10 cellular contexts compared by ENCODE assay signal in genomic region chr5:10596310-10596703, GRCh38. TPM values are rescaled to one million over a fixed set of nuclear protein-coding genes. Genes with fewer than 3 reads are reported as not detected.
DNase-seq lines count a peak whose midpoint lies in the region; ATAC-seq, FAIRE-seq and TF ChIP-seq lines count a peak whose summit lies in the region.
"Had no signal": no experiment of that assay in that cellular context is flagged by ENCODE, and none has a peak within 500 bp of the region (broad histone marks: within the 10 kb centered on the region; RNA-seq: fewer than 3 reads in every experiment).

No MANE protein-coding gene starts in this region.

- H3K36me3 Mint-ChIP-seq in astrocyte (ENCODE audit: low read depth, unreplicated experiment), result no peaks in the 10 kb centered on the region
- peaks cover 0 to 1% (median 0%) of the 10 kb centered on the region in 3 experiments; a peak in 2 of 7 replicates for H3K36me3 Mint-ChIP-seq in H9 (ENCODE audit: insufficient read depth in 1 of 3, low read depth in 3 of 3)

- H4K91ac ChIP-seq in H9 (ENCODE audit: insufficient read length, low read depth, low read length), result no peak overlapping the region

- H2BK20ac ChIP-seq in H9 (ENCODE audit: low read depth, low read length, poor library complexity, severe bottlenecking), result no peak overlapping the region

- ATAC-seq in Right ventricle myocardium superior (ENCODE audit: poor library complexity), result no peak
- no peak for ATAC-seq in lower lobe of right lung

- H3K9ac ChIP-seq in astrocyte (ENCODE audit: low read length) (peak overlapping the region; percentile 60), H9 (ENCODE audit: extremely low read depth, insufficient read length, low read length) (no peak overlapping the region)

- no peaks in the 10 kb centered on the region for H3K79me1 ChIP-seq in H9 (ENCODE audit: insufficient read depth, low read depth, low read length, poor library complexity, severe bottlenecking)

- H3K56ac ChIP-seq in H9 (ENCODE audit: insufficient read length, low read depth, low read length), result no peak overlapping the region

- no peaks in the 10 kb centered on the region for H3K27me3 ChIP-seq in right atrium auricular region
- no peaks in the 10 kb centered on the region for H3K27me3 ChIP-seq in astrocyte (ENCODE audit: insufficient read depth, low read length)
- no peaks in the 10 kb centered on the region for H3K27me3 ChIP-seq in lower lobe of right lung (ENCODE audit: low read depth)
- no peaks in the 10 kb centered on the region for H3K27me3 ChIP-seq in vagina
- H3K27me3 ChIP-seq in H9 (ENCODE audit: insufficient read depth, low read length), result no peaks in the 10 kb centered on the region

- DNase-seq in right atrium auricular region (ENCODE audit: low spot score) (peak; percentile 32), Right ventricle myocardium superior (no peak), astrocyte (ENCODE audit: low read depth) (no peak), lower lobe of right lung (no peak), vagina (ENCODE audit: extremely low spot score in 2 of 2) (no peak), iPS-NIHi7 (ENCODE audit: extremely low spot score) (no peak), HEK293T (ENCODE audit: extremely low spot score) (no peak), H9 (no peak)
- DNase-seq: amygdala, C1 segment of cervical spinal cord had no signal

- H3K27me3 Mint-ChIP-seq in astrocyte (ENCODE audit: low read depth, unreplicated experiment), result no peaks in the 10 kb centered on the region
- H3K27me3 Mint-ChIP-seq in H9 (ENCODE audit: low read depth), result no peaks in the 10 kb centered on the region

- H3K27ac ChIP-seq in right atrium auricular region (peak overlapping the region; percentile 71 to 79), astrocyte (ENCODE audit: low read depth, low read length) (peak overlapping the region; percentile 66), lower lobe of right lung (peak overlapping the region; percentile 70), vagina (peak overlapping the region; percentile 77), H9 (ENCODE audit: insufficient read length, low read depth, low read length) (no peak overlapping the region)

- H4K20me1 ChIP-seq in astrocyte (ENCODE audit: insufficient read depth, low read length) (no peaks in the 10 kb centered on the region), H9 (ENCODE audit: control insufficient read depth, insufficient read depth, insufficient read length) (no peaks in the 10 kb centered on the region)

- POLR2A ChIA-PET in HEK293T (lab: Yijun Ruan, JAX), result no interaction called here

- TF ChIP-seq CTCF in right atrium auricular region (IDR thresholded peaks at IDR 0.05) (no peak), astrocyte (IDR thresholded peaks at IDR 0.05; ENCODE audit: insufficient read depth, low read depth, low read length) (no peak), lower lobe of right lung (IDR thresholded peaks at IDR 0.05) (no peak), vagina (IDR thresholded peaks at IDR 0.05) (no peak), H9 (conservative IDR thresholded peaks at IDR 0.05) (no peak)

- CTCF ChIA-PET in HEK293T (lab: Yijun Ruan, JAX), result no interaction called here

- WGBS in H9 (ENCODE audit: extremely low coverage, insufficient read length, low lambda C conversion rate), result no CpG with 5 or more reads among the region's 3 CpGs

- H3K18ac ChIP-seq in H9 (ENCODE audit: insufficient read length, low read depth, low read length), result no peak overlapping the region

- H3K36me3 ChIP-seq in right atrium auricular region (no peaks in the 10 kb centered on the region), astrocyte (ENCODE audit: insufficient read depth, low read length) (no peaks in the 10 kb centered on the region), lower lobe of right lung (no peaks in the 10 kb centered on the region), vagina (no peaks in the 10 kb centered on the region)

- intact Hi-C loops in Right ventricle myocardium superior (cut with DNase I), result no loop called here
- intact Hi-C loops in lower lobe of right lung (cut with DNase I), result no loop called here
- intact Hi-C loops in vagina (cut with DNase I), result no loop called here

- H2BK12ac ChIP-seq in H9 (ENCODE audit: insufficient read length, low read depth, low read length), result no peak overlapping the region

- H2BK15ac ChIP-seq in H9 (ENCODE audit: low read depth, low read length), result no peak overlapping the region

- no peak overlapping the region for H3K23ac ChIP-seq in H9 (ENCODE audit: insufficient read length, low read depth, low read length)

- no peak for FAIRE-seq in astrocyte (lab: Jason Lieb, UNC)

- H3K9me3 ChIP-seq in right atrium auricular region, result peaks cover 0 to 6% of the 10 kb centered on the region in 2 donors
- H3K9me3 ChIP-seq in astrocyte (ENCODE audit: insufficient read depth, low read depth, low read length), result no peaks in the 10 kb centered on the region
- H3K9me3 ChIP-seq in lower lobe of right lung, result no peaks in the 10 kb centered on the region
- no peaks in the 10 kb centered on the region for H3K9me3 ChIP-seq in vagina
- no peaks in the 10 kb centered on the region for H3K9me3 ChIP-seq in H9 (ENCODE audit: control insufficient read depth, low read depth, low read length)

- H3K9me3 Mint-ChIP-seq in astrocyte (ENCODE audit: unreplicated experiment) (peaks cover 6% of the 10 kb centered on the region), H9 (no peaks in the 10 kb centered on the region; a peak in 2 of 5 replicates)

- H3T11ph ChIP-seq in H9 (ENCODE audit: low read length), result no peak overlapping the region

- no peak overlapping the region for H3K4ac ChIP-seq in H9 (ENCODE audit: low read depth, low read length)

- peaks cover 0 to 27% of the 10 kb centered on the region in 2 donors for H3K4me1 ChIP-seq in right atrium auricular region
- peaks cover 38% of the 10 kb centered on the region for H3K4me1 ChIP-seq in astrocyte (ENCODE audit: insufficient read depth, low read length)
- peaks cover 16% of the 10 kb centered on the region for H3K4me1 ChIP-seq in lower lobe of right lung
- H3K4me1 ChIP-seq in vagina, result peaks cover 36% of the 10 kb centered on the region
- H3K4me1 ChIP-seq in H9 (ENCODE audit: insufficient read depth, low read length), result no peaks in the 10 kb centered on the region

- H3K14ac ChIP-seq in H9 (ENCODE audit: insufficient read depth, low read length), result no peak overlapping the region

- no peak overlapping the region for H2AK5ac ChIP-seq in H9 (ENCODE audit: insufficient read length, low read length)

- TF ChIP-seq POLR2A in vagina (IDR thresholded peaks at IDR 0.05), result no peak

- H2BK120ac ChIP-seq in H9 (ENCODE audit: low read depth, low read length, poor library complexity, severe bottlenecking), result no peak overlapping the region

- H3K27ac Mint-ChIP-seq in astrocyte (ENCODE audit: unreplicated experiment) (peak overlapping the region; percentile 85), H9 (no peak overlapping the region)

- H2BK5ac ChIP-seq in H9 (ENCODE audit: insufficient read length, low read length), result no peak overlapping the region

- H3K23me2 ChIP-seq in H9 (ENCODE audit: insufficient read length, low read depth, low read length, poor library complexity, severe bottlenecking), result no peaks in the 10 kb centered on the region

- H3K4me3 ChIP-seq in right atrium auricular region, result no peak overlapping the region
- peak overlapping the region; percentile 11 for H3K4me3 ChIP-seq in astrocyte (ENCODE audit: insufficient read depth, low read depth, low read length)
- H3K4me3 ChIP-seq in lower lobe of right lung, result peak overlapping the region; percentile 22
- peak overlapping the region; percentile 7 to 28 for H3K4me3 ChIP-seq in vagina

- no peak overlapping the region for H4K8ac ChIP-seq in H9 (replicated peaks; ENCODE audit: insufficient read length, low read depth, low read length)

- H4K5ac ChIP-seq in H9 (ENCODE audit: insufficient read length, low read depth, low read length), result no peak overlapping the region

- peak overlapping the region; percentile 66 for H3K4me2 ChIP-seq in astrocyte (ENCODE audit: low read length)
- H3K4me2 ChIP-seq in H9 (ENCODE audit: insufficient read depth, insufficient read length, low read length), result no peak overlapping the region

- H2AFZ ChIP-seq in astrocyte (ENCODE audit: low read depth, low read length) (no peak overlapping the region), H9 (ENCODE audit: low read length) (no peak overlapping the region)

- H3K4me3 Mint-ChIP-seq in astrocyte (ENCODE audit: unreplicated experiment) (no peak overlapping the region), H9 (no peak overlapping the region)

- peaks cover 2% of the 10 kb centered on the region for H3K79me2 ChIP-seq in astrocyte (ENCODE audit: insufficient read depth, low read length)
- no peaks in the 10 kb centered on the region for H3K79me2 ChIP-seq in H9 (ENCODE audit: insufficient read depth, low read length)

- peaks cover 66% of the 10 kb centered on the region for H3K4me1 Mint-ChIP-seq in astrocyte (ENCODE audit: low read depth, unreplicated experiment)
- H3K4me1 Mint-ChIP-seq in H9, result peaks cover 12 to 13% of the 10 kb centered on the region in 2 experiments

TF ChIP-seq in HEK293T, 16 proteins besides CTCF, POLR2A, EP300 and RAD21:
- TF ChIP-seq CTBP1 (IDR thresholded peaks at IDR 0.05; ENCODE audit: borderline replicate concordance) (no peak), ELF4 (IDR thresholded peaks at IDR 0.05) (no peak), TARDBP (IDR thresholded peaks at IDR 0.05) (no peak), ARNT (IDR thresholded peaks at IDR 0.05) (no peak), L3MBTL2 (conservative IDR thresholded peaks at IDR 0.05) (no peak), FOXM1 (IDR thresholded peaks at IDR 0.05; ENCODE audit: borderline replicate concordance) (no peak), SUZ12 (IDR thresholded peaks at IDR 0.05) (no peak), HDGF (IDR thresholded peaks at IDR 0.05; ENCODE audit: borderline replicate concordance) (no peak), FOXA1 (IDR thresholded peaks at IDR 0.05) (no peak), BHLHE40 (IDR thresholded peaks at IDR 0.05; ENCODE audit: borderline replicate concordance) (no peak), FOXK2 (IDR thresholded peaks at IDR 0.05) (no peak), PKNOX1 (IDR thresholded peaks at IDR 0.05) (no peak), SP1 (IDR thresholded peaks at IDR 0.05) (no peak), ZNF384 (IDR thresholded peaks at IDR 0.05) (no peak), NFRKB (IDR thresholded peaks at IDR 0.05) (no peak)

RNA-seq across cellular contexts. Expression of gene ANKRD33B, which starts 32.4 kb away (rescaled TPM):
- total RNA-seq in right atrium auricular region, result 1 to 10 TPM; 1.2 to 4.7 TPM
- total RNA-seq in Right ventricle myocardium superior, result 2.9 TPM
- 13.5 and 22.7 TPM in 2 replicates for total RNA-seq in astrocyte
- 5.8 TPM for total RNA-seq in lower lobe of right lung
- total RNA-seq in vagina, result 14.2 TPM
- total RNA-seq in H9 (2021), result 6.9 and 7.1 TPM in 2 replicates

Comparison
In these comparisons a context has a peak if more than half of its experiments do, and no peak if none do; other contexts are left out.
1. H3K4me3 ChIP-seq: peak in astrocyte (single experiment), lower lobe of right lung (single experiment) and vagina (2 of 2); none in right atrium auricular region (0 of 2).